ENCODE assay signal across 18 cellular contexts in genomic region chr11:118139578-118139977, GRCh38. TPM values are rescaled to one million over a fixed set of nuclear protein-coding genes. Genes with fewer than 3 reads are reported as not detected.
"Had no signal": no experiment of that assay in that cellular context is flagged by ENCODE, and none has a peak within 500 bp of the region (broad histone marks: within the 10 kb centered on the region; RNA-seq: fewer than 3 reads in every experiment).

No MANE protein-coding gene starts in this region.

- H3K9me3 Mint-ChIP-seq: activated T-cell treated with anti-CD3 and anti-CD28 coated beads, Interleukin-2, amount 50 U/mL, for 4 hours; memory B cell; naive thymus-derived CD4-positive, alpha-beta T cell had no signal

- H3K4me1 Mint-ChIP-seq: memory B cell had no signal

- ATAC-seq: gastrocnemius medialis; left ventricle myocardium superior; mucosa of descending colon; naive thymus-derived CD4-positive, alpha-beta T cell had no signal

- DNase-seq: activated CD4-positive, alpha-beta T cell treated with anti-CD3 and anti-CD28 coated beads, Interleukin-2, amount 50 U/mL, for 48 hours; activated CD4-positive, CD25-positive, alpha-beta regulatory T cell treated with anti-CD3 and anti-CD28 coated beads, Interleukin-2, amount 50 U/mL, for 72 hours; activated T-cell treated with anti-CD3 and anti-CD28 coated beads, Interleukin-2, amount 50 U/mL, for 4 hours; cortex of kidney; effector memory CD4-positive, alpha-beta T cell; gastrocnemius medialis; left ventricle myocardium superior; mucosa of descending colon; naive thymus-derived CD4-positive, alpha-beta T cell; retina; stimulated activated CD4-positive, alpha-beta T cell treated with anti-CD3 and anti-CD28 coated beads, Interleukin-15, amount 100 ng/mL, for 24 hours; stimulated activated CD4-positive, alpha-beta T cell treated with anti-CD3 and anti-CD28 coated beads, Interleukin-4, amount 100 ng/mL, for 1 hour; stimulated activated naive CD4-positive, alpha-beta T cell; T-helper 9 cell; transverse colon had no signal

- H3K36me3 Mint-ChIP-seq: activated naive CD8-positive, alpha-beta T cell; memory B cell; naive thymus-derived CD4-positive, alpha-beta T cell had no signal

- H3K27ac Mint-ChIP-seq: activated naive CD8-positive, alpha-beta T cell; memory B cell; naive thymus-derived CD4-positive, alpha-beta T cell had no signal

- H3K4me3 Mint-ChIP-seq: activated naive CD8-positive, alpha-beta T cell; activated T-cell treated with anti-CD3 and anti-CD28 coated beads, Interleukin-2, amount 50 U/mL, for 4 hours; memory B cell; naive thymus-derived CD4-positive, alpha-beta T cell had no signal

RNA-seq across cellular contexts. Expression of gene SCN4B, which starts 13.0 kb away (rescaled TPM):
- total RNA-seq: activated T-cell treated with anti-CD3 and anti-CD28 coated beads, Interleukin-2, amount 50 U/mL, for 4 hours had no signal

RNA-seq across cellular contexts. Expression of gene SCN2B, which starts 36.9 kb away (rescaled TPM):
- total RNA-seq: activated T-cell treated with anti-CD3 and anti-CD28 coated beads, Interleukin-2, amount 50 U/mL, for 4 hours; naive thymus-derived CD4-positive, alpha-beta T cell had no signal

RNA-seq across cellular contexts. Expression of gene SMIM35, which starts 52.8 kb away (rescaled TPM):
- total RNA-seq: activated T-cell treated with anti-CD3 and anti-CD28 coated beads, Interleukin-2, amount 50 U/mL, for 4 hours; gastrocnemius medialis; kidney epithelial cell; left ventricle myocardium superior; mucosa of descending colon; transverse colon had no signal
